1 cellular context compared by ENCODE assay signal in the genomic region with DNA sequence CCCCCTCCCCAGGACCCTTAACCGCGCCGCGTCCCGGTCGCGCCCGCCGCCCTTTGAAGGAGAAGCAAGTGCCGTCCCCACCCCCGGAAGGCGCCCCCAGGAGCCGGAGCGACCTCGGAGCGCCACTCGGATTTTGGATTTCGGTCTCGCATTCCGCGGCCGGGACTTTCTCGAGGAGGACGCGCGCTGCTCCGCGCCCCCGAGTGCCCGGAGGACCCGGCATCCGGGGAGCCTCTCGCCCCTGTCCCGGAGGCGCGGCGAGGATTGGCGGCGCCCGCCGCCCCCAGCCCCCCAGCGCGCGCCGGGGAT.
TF ChIP-seq lines count a peak whose summit lies in the region.

No MANE protein-coding gene starts in this region.

TF ChIP-seq in K562, 482 proteins besides CTCF, POLR2A, EP300 and RAD21 (continued from another document and continues in another):
- TF ChIP-seq, protein P1, sequence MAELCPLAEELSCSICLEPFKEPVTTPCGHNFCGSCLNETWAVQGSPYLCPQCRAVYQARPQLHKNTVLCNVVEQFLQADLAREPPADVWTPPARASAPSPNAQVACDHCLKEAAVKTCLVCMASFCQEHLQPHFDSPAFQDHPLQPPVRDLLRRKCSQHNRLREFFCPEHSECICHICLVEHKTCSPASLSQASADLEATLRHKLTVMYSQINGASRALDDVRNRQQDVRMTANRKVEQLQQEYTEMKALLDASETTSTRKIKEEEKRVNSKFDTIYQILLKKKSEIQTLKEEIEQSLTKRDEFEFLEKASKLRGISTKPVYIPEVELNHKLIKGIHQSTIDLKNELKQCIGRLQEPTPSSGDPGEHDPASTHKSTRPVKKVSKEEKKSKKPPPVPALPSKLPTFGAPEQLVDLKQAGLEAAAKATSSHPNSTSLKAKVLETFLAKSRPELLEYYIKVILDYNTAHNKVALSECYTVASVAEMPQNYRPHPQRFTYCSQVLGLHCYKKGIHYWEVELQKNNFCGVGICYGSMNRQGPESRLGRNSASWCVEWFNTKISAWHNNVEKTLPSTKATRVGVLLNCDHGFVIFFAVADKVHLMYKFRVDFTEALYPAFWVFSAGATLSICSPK (IDR thresholded peaks at IDR 0.05; ENCODE audit: borderline replicate concordance), result no peak
- TF ChIP-seq, protein P2, sequence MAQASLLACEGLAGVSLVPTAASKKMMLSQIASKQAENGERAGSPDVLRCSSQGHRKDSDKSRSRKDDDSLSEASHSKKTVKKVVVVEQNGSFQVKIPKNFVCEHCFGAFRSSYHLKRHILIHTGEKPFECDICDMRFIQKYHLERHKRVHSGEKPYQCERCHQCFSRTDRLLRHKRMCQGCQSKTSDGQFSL (CRISPR knock-in tag; IDR thresholded peaks at IDR 0.05), result no peak
- TF ChIP-seq, protein P2 (tag; IDR thresholded peaks at IDR 0.05), result 0 out of 4 replicates have a peak, but pooled peaks of 1 of the 2 experiments have one; percentile 57
- TF ChIP-seq SNRNP70 (optimal IDR thresholded peaks at IDR 0.05; ENCODE audit: low read depth, low read length) (no peak), FOXA3 (CRISPR knock-in tag; conservative IDR thresholded peaks at IDR 0.05 in 1 of 2, IDR thresholded peaks at IDR 0.05 in 1 of 2) (no peak), HNRNPK (IDR thresholded peaks at IDR 0.05; ENCODE audit: low read depth, low read length, poor library complexity, severe bottlenecking) (peak; percentile 10), ZNF282 (CRISPR knock-in tag; IDR thresholded peaks at IDR 0.05) (no peak), HDAC8 (tag; IDR thresholded peaks at IDR 0.05) (no peak), SMARCE1 (IDR thresholded peaks at IDR 0.05) (no peak), MYBL2 (IDR thresholded peaks at IDR 0.05; ENCODE audit: low read depth) (no peak), MYBL2 (CRISPR knock-in tag; IDR thresholded peaks at IDR 0.05; ENCODE audit: borderline replicate concordance) (no peak), RAD51 (IDR thresholded peaks at IDR 0.05; ENCODE audit: borderline replicate concordance, low read depth) (no peak), POLR2AphosphoS2 (IDR thresholded peaks at IDR 0.05; ENCODE audit: low read length) (no peak), RFX1 (IDR thresholded peaks at IDR 0.05) (no peak), ZNF589 (CRISPR knock-in tag; IDR thresholded peaks at IDR 0.05; ENCODE audit: low read depth) (no peak), ARID1B (IDR thresholded peaks at IDR 0.05) (no peak), POLR3G (IDR thresholded peaks at IDR 0.05; ENCODE audit: extremely low read depth, insufficient read length, insufficient replicate concordance) (no peak), ZNF23 (CRISPR knock-in tag; IDR thresholded peaks at IDR 0.05) (no peak), FIP1L1 (IDR thresholded peaks at IDR 0.05; ENCODE audit: low read depth, low read length, poor library complexity, severe bottlenecking) (peak; percentile 0), HNRNPUL1 (IDR thresholded peaks at IDR 0.05; ENCODE audit: low read length) (no peak), TRIM24 (IDR thresholded peaks at IDR 0.05) (no peak), KDM2B (CRISPR knock-in tag; IDR thresholded peaks at IDR 0.05) (peak; percentile 66; the same call in 1 of the 2 replicates), ZSCAN32 (CRISPR knock-in tag; IDR thresholded peaks at IDR 0.05) (no peak)
- TF ChIP-seq, protein P3, sequence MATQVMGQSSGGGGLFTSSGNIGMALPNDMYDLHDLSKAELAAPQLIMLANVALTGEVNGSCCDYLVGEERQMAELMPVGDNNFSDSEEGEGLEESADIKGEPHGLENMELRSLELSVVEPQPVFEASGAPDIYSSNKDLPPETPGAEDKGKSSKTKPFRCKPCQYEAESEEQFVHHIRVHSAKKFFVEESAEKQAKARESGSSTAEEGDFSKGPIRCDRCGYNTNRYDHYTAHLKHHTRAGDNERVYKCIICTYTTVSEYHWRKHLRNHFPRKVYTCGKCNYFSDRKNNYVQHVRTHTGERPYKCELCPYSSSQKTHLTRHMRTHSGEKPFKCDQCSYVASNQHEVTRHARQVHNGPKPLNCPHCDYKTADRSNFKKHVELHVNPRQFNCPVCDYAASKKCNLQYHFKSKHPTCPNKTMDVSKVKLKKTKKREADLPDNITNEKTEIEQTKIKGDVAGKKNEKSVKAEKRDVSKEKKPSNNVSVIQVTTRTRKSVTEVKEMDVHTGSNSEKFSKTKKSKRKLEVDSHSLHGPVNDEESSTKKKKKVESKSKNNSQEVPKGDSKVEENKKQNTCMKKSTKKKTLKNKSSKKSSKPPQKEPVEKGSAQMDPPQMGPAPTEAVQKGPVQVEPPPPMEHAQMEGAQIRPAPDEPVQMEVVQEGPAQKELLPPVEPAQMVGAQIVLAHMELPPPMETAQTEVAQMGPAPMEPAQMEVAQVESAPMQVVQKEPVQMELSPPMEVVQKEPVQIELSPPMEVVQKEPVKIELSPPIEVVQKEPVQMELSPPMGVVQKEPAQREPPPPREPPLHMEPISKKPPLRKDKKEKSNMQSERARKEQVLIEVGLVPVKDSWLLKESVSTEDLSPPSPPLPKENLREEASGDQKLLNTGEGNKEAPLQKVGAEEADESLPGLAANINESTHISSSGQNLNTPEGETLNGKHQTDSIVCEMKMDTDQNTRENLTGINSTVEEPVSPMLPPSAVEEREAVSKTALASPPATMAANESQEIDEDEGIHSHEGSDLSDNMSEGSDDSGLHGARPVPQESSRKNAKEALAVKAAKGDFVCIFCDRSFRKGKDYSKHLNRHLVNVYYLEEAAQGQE (CRISPR knock-in tag; IDR thresholded peaks at IDR 0.05; ENCODE audit: low read depth), result 0 out of 2 replicates have a peak, but pooled peaks have one; percentile 20
- TF ChIP-seq, protein P4, sequence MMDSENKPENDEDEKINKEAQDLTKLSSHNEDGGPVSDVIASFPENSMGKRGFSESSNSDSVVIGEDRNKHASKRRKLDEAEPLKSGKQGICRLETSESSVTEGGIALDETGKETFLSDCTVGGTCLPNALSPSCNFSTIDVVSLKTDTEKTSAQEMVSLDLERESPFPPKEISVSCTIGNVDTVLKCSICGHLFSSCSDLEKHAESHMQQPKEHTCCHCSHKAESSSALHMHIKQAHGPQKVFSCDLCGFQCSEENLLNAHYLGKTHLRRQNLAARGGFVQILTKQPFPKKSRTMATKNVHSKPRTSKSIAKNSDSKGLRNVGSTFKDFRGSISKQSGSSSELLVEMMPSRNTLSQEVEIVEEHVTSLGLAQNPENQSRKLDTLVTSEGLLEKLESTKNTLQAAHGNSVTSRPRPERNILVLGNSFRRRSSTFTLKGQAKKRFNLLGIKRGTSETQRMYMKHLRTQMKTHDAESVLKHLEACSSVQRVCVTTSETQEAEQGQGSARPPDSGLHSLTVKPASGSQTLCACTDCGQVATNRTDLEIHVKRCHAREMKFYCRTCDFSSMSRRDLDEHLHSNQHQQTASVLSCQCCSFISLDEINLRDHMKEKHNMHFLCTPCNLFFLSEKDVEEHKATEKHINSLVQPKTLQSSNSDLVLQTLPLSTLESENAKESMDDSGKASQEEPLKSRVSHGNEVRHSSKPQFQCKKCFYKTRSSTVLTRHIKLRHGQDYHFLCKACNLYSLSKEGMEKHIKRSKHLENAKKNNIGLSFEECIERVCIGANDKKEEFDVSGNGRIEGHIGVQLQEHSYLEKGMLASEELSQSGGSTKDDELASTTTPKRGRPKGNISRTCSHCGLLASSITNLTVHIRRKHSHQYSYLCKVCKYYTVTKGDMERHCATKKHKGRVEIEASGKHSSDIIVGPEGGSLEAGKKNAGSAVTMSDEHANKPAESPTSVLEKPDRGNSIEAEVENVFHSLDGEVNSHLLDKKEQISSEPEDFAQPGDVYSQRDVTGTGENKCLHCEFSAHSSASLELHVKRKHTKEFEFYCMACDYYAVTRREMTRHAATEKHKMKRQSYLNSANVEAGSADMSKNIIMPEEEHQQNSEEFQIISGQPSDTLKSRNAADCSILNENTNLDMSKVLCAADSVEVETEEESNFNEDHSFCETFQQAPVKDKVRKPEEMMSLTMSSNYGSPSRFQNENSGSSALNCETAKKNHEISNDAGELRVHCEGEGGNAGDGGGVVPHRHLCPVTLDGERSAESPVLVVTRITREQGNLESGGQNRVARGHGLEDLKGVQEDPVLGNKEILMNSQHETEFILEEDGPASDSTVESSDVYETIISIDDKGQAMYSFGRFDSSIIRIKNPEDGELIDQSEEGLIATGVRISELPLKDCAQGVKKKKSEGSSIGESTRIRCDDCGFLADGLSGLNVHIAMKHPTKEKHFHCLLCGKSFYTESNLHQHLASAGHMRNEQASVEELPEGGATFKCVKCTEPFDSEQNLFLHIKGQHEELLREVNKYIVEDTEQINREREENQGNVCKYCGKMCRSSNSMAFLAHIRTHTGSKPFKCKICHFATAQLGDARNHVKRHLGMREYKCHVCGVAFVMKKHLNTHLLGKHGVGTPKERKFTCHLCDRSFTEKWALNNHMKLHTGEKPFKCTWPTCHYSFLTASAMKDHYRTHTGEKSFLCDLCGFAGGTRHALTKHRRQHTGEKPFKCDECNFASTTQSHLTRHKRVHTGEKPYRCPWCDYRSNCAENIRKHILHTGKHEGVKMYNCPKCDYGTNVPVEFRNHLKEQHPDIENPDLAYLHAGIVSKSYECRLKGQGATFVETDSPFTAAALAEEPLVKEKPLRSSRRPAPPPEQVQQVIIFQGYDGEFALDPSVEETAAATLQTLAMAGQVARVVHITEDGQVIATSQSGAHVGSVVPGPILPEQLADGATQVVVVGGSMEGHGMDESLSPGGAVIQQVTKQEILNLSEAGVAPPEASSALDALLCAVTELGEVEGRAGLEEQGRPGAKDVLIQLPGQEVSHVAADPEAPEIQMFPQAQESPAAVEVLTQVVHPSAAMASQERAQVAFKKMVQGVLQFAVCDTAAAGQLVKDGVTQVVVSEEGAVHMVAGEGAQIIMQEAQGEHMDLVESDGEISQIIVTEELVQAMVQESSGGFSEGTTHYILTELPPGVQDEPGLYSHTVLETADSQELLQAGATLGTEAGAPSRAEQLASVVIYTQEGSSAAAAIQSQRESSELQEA (IDR thresholded peaks at IDR 0.05; ENCODE audit: low read depth), result no peak
- TF ChIP-seq, protein P5, sequence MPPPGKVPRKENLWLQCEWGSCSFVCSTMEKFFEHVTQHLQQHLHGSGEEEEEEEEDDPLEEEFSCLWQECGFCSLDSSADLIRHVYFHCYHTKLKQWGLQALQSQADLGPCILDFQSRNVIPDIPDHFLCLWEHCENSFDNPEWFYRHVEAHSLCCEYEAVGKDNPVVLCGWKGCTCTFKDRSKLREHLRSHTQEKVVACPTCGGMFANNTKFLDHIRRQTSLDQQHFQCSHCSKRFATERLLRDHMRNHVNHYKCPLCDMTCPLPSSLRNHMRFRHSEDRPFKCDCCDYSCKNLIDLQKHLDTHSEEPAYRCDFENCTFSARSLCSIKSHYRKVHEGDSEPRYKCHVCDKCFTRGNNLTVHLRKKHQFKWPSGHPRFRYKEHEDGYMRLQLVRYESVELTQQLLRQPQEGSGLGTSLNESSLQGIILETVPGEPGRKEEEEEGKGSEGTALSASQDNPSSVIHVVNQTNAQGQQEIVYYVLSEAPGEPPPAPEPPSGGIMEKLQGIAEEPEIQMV (tag; conservative IDR thresholded peaks at IDR 0.05; ENCODE audit: low read depth), result no peak
- TF ChIP-seq, protein P6, sequence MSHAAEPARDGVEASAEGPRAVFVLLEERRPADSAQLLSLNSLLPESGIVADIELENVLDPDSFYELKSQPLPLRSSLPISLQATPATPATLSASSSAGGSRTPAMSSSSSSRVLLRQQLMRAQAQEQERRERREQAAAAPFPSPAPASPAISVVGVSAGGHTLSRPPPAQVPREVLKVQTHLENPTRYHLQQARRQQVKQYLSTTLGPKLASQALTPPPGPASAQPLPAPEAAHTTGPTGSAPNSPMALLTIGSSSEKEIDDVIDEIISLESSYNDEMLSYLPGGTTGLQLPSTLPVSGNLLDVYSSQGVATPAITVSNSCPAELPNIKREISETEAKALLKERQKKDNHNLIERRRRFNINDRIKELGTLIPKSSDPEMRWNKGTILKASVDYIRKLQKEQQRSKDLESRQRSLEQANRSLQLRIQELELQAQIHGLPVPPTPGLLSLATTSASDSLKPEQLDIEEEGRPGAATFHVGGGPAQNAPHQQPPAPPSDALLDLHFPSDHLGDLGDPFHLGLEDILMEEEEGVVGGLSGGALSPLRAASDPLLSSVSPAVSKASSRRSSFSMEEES (CRISPR knock-in tag; IDR thresholded peaks at IDR 0.05), result no peak
- TF ChIP-seq, protein P7, sequence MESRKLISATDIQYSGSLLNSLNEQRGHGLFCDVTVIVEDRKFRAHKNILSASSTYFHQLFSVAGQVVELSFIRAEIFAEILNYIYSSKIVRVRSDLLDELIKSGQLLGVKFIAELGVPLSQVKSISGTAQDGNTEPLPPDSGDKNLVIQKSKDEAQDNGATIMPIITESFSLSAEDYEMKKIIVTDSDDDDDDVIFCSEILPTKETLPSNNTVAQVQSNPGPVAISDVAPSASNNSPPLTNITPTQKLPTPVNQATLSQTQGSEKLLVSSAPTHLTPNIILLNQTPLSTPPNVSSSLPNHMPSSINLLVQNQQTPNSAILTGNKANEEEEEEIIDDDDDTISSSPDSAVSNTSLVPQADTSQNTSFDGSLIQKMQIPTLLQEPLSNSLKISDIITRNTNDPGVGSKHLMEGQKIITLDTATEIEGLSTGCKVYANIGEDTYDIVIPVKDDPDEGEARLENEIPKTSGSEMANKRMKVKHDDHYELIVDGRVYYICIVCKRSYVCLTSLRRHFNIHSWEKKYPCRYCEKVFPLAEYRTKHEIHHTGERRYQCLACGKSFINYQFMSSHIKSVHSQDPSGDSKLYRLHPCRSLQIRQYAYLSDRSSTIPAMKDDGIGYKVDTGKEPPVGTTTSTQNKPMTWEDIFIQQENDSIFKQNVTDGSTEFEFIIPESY (CRISPR knock-in tag; IDR thresholded peaks at IDR 0.05), result no peak
- TF ChIP-seq, protein P8, sequence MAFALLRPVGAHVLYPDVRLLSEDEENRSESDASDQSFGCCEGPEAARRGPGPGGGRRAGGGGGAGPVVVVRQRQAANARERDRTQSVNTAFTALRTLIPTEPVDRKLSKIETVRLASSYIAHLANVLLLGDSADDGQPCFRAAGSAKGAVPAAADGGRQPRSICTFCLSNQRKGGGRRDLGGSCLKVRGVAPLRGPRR (CRISPR knock-in tag; IDR thresholded peaks at IDR 0.05), result no peak
